8 cellular contexts compared by ENCODE assay signal in the genomic region with DNA sequence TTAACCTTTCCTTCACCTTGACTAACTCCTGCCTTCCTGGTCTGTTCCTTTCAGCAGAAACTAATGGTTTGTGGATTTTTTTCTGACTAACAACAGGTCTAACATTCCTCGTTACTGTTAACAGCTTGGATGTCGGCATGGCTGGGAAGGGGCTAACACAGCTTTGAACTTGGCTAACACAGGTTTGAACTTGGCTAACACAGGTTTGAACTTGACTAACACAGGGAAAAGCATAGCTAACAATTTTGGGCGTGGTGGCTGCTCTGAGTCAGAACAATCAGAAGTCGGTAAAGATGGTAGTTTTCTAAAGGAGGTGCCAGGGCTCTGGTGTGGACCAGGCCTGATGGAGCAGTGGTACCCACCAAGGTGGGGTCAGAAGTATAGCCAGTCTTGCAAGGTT. TPM values are rescaled to one million over a fixed set of nuclear protein-coding genes. Genes with fewer than 3 reads are reported as not detected.
DNase-seq lines count a peak whose midpoint lies in the region; ATAC-seq and TF ChIP-seq lines count a peak whose summit lies in the region.

No MANE protein-coding gene starts in this region.

- ATAC-seq in GM21526 (IDR thresholded peaks at IDR 0.05; ENCODE audit: low FRiP score, unreplicated experiment) (no peak), HG03025 (IDR thresholded peaks at IDR 0.05; ENCODE audit: low FRiP score, unreplicated experiment) (no peak)

- H3K36me3 ChIP-seq in muscle layer of duodenum (ENCODE audit: control insufficient read depth in 1 of 2, insufficient read depth in 2 of 2, low read length in 2 of 2): peaks cover 0 to 7% of the 10 kb centered on the region in 2 donors

- H3K27me3 ChIP-seq in muscle layer of duodenum (ENCODE audit: low read depth, low read length): no peaks in the 10 kb centered on the region

- DNase-seq in EL (peak; percentile 23), SK-N-DZ (ENCODE audit: low spot score) (peak; percentile 25), choroid plexus epithelial cell (ENCODE audit: low read depth) (peak; percentile 22), NK-92 (lab: John Stamatoyannopoulos, UW; ENCODE audit: unreplicated experiment) (no peak), NCI-H2227 (lab: John Stamatoyannopoulos, UW; ENCODE audit: unreplicated experiment) (no peak)

- H3K4me3 ChIP-seq in choroid plexus epithelial cell (ENCODE audit: low read depth, low read length) (peak overlapping the region; percentile 88), muscle layer of duodenum (ENCODE audit: low read depth in 1 of 2, low read length in 2 of 2) (peak overlapping the region; percentile 73 to 90)

- H3K27ac ChIP-seq in muscle layer of duodenum (ENCODE audit: low read length): peak overlapping the region; percentile 98

- no peak for TF ChIP-seq CTCF in choroid plexus epithelial cell (conservative IDR thresholded peaks at IDR 0.05; ENCODE audit: low read depth, low read length)

- no peaks in the 10 kb centered on the region for H3K9me3 ChIP-seq in muscle layer of duodenum (ENCODE audit: control insufficient read depth in 1 of 2, low read length in 2 of 2)

- H3K4me1 ChIP-seq in muscle layer of duodenum (ENCODE audit: control insufficient read depth in 1 of 2, insufficient read depth in 2 of 2, low read length in 2 of 2): peaks cover 7 to 30% of the 10 kb centered on the region in 2 donors

RNA-seq across cellular contexts. Expression of a gene that starts 16.1 kb away (rescaled TPM):
- 53.7 and 94.7 TPM in 2 replicates for polyA plus RNA-seq in SK-N-DZ (2014; cell fraction: cytosol; rRNA removed)
- 509 and 691 TPM in 2 replicates for polyA plus RNA-seq in SK-N-DZ (2014; cell fraction: nucleus; rRNA removed)

RNA-seq across cellular contexts. Expression of a gene that starts 51.7 kb away (rescaled TPM):
- polyA plus RNA-seq in SK-N-DZ (2014; cell fraction: cytosol; rRNA removed): not detected in 2 replicates
- not detected in 2 replicates for polyA plus RNA-seq in SK-N-DZ (2014; cell fraction: nucleus; rRNA removed)

RNA-seq across cellular contexts. Expression of a gene that starts 55.7 kb away (rescaled TPM):
- polyA plus RNA-seq in SK-N-DZ (2014; cell fraction: cytosol; rRNA removed): 0.50 and 1.3 TPM in 2 replicates
- 0.14 and 0.35 TPM in 2 replicates for polyA plus RNA-seq in SK-N-DZ (2014; cell fraction: nucleus; rRNA removed)

Comparison
In these comparisons a context has a peak if more than half of its experiments do, and no peak if none do; other contexts are left out.
1. DNase-seq: peak in EL (single experiment), SK-N-DZ (single experiment) and choroid plexus epithelial cell (single experiment); none in NK-92 (single experiment) and NCI-H2227 (single experiment).